Comparison of ENCODE assay signal across 1 cellular context in genomic region chr1:170518965-170519364, GRCh38.
TF ChIP-seq lines count a peak whose summit lies in the region.

No MANE protein-coding gene starts in this region.

TF ChIP-seq in SK-N-SH treated with all-trans-retinoic acid at 6 μM for 48 hours, 23 proteins besides CTCF, POLR2A, EP300 and RAD21 (continued from another document):
- TF ChIP-seq POU6F1 (CRISPR knock-in tag; IDR thresholded peaks at IDR 0.05; ENCODE audit: borderline replicate concordance, low read depth) (no peak), PPARA (CRISPR knock-in tag; IDR thresholded peaks at IDR 0.05; ENCODE audit: borderline replicate concordance) (no peak), ZFP3 (CRISPR knock-in tag; IDR thresholded peaks at IDR 0.05) (no peak), ESRRG (CRISPR knock-in tag; IDR thresholded peaks at IDR 0.05) (no peak), TSHZ2 (CRISPR knock-in tag; IDR thresholded peaks at IDR 0.05) (no peak), TCF4 (CRISPR knock-in tag; IDR thresholded peaks at IDR 0.05; ENCODE audit: borderline replicate concordance) (no peak)
